Comparison of ENCODE assay signal across 8 cellular contexts in the genomic region with DNA sequence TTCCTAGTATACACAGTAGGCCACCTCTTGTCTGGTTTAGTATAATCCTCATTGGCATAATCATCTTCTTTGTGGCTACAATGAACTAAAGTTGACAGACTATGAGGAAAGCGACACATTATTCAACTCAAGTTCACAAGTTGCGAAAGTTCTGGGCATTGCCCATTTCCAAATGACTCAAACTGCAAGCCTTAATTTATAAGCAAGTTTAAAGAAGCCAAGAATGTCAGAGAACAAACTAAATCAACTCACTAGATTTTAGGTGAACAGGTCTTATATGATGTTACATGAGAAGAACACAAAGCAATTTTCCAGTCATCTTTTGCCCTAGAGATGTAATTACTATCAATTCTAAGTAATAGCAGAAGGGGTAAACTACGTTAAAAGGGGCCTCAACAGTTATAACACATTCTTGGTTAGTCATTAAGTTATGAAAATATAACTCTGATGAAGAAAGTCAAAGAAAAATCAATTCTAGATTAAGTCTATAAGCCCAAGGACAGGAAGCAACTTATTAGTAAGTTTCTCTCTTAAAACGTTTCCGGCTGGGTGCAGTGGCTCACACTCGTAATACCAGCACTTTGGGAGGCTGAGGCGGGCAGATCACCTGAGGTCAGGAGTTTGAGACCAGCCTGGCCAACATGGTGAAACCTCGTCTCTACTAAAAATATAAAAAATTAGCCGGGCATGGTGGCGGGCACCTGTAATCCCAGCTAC. TPM values are rescaled to one million over a fixed set of nuclear protein-coding genes. Genes with fewer than 3 reads are reported as not detected.
DNase-seq lines count a peak whose midpoint lies in the region; ATAC-seq and TF ChIP-seq lines count a peak whose summit lies in the region.

No MANE protein-coding gene starts in this region.

- peaks cover 2% of the 10 kb centered on the region for H3K9me3 Mint-ChIP-seq in activated T-cell treated with anti-CD3 and anti-CD28 coated beads, Interleukin-2, amount 50 U/mL, for 24 hours
- H3K9me3 Mint-ChIP-seq in naive B cell: no peaks in the 10 kb centered on the region
- no peaks in the 10 kb centered on the region for H3K9me3 Mint-ChIP-seq in endothelial cell (ENCODE audit: unreplicated experiment)

- H3K27ac Mint-ChIP-seq in activated T-cell treated with anti-CD3 and anti-CD28 coated beads, Interleukin-2, amount 50 U/mL, for 24 hours: peak overlapping the region; percentile 97
- H3K27ac Mint-ChIP-seq in naive B cell (peak overlapping the region in 4 of 6 donors; percentile 1 to 95 (median 37)), endothelial cell (ENCODE audit: unreplicated experiment) (no peak overlapping the region)

- peaks cover 90% of the 10 kb centered on the region for H3K4me1 Mint-ChIP-seq in activated T-cell treated with anti-CD3 and anti-CD28 coated beads, Interleukin-2, amount 50 U/mL, for 24 hours (ENCODE audit: low read depth)
- H3K4me1 Mint-ChIP-seq in naive B cell: peaks cover 58 to 94% (median 85%) of the 10 kb centered on the region in 3 donors
- peaks cover 9% of the 10 kb centered on the region for H3K4me1 Mint-ChIP-seq in endothelial cell (ENCODE audit: unreplicated experiment)

- DNase-seq in GM04503 (ENCODE audit: low read depth): peak; percentile 50
- DNase-seq in activated T-cell treated with anti-CD3 and anti-CD28 coated beads, Interleukin-2, amount 50 U/mL, for 24 hours: peak; percentile 58
- DNase-seq in naive B cell: no peak
- no peak for DNase-seq in NCI-H345 treated with DMSO at 0.1 percent for 48 hours (lab: John Stamatoyannopoulos, UW; ENCODE audit: unreplicated experiment)
- no peak for DNase-seq in NCI-H2227 (lab: John Stamatoyannopoulos, UW; ENCODE audit: unreplicated experiment)
- no peak for DNase-seq in left colon
- no peak for DNase-seq in endothelial cell (ENCODE audit: low spot score)

- H3K27me3 Mint-ChIP-seq in activated T-cell treated with anti-CD3 and anti-CD28 coated beads, Interleukin-2, amount 50 U/mL, for 24 hours: no peaks in the 10 kb centered on the region
- H3K27me3 Mint-ChIP-seq in naive B cell: no peaks in the 10 kb centered on the region
- peaks cover 3% of the 10 kb centered on the region for H3K27me3 Mint-ChIP-seq in endothelial cell (ENCODE audit: unreplicated experiment)

- H3K4me3 Mint-ChIP-seq in activated T-cell treated with anti-CD3 and anti-CD28 coated beads, Interleukin-2, amount 50 U/mL, for 24 hours: peak overlapping the region; percentile 45
- peak overlapping the region in 4 of 8 donors; percentile 3 to 70 (median 10) for H3K4me3 Mint-ChIP-seq in naive B cell
- no peak overlapping the region for H3K4me3 Mint-ChIP-seq in endothelial cell (ENCODE audit: unreplicated experiment)

- H3K36me3 Mint-ChIP-seq in activated T-cell treated with anti-CD3 and anti-CD28 coated beads, Interleukin-2, amount 50 U/mL, for 24 hours (ENCODE audit: low read depth): peaks cover 48% of the 10 kb centered on the region
- H3K36me3 Mint-ChIP-seq in naive B cell (peaks cover 0 to 6% of the 10 kb centered on the region in 2 donors), endothelial cell (ENCODE audit: low read depth, unreplicated experiment) (no peaks in the 10 kb centered on the region)

- peak; percentile 43 for ATAC-seq in HG02870 (IDR thresholded peaks at IDR 0.05; ENCODE audit: unreplicated experiment)
- no peak for ATAC-seq in naive B cell (ENCODE audit: low read depth in 2 of 2)
- ATAC-seq in left colon: no peak

- TF ChIP-seq CTCF in endothelial cell (IDR thresholded peaks at IDR 0.05; ENCODE audit: unreplicated experiment): no peak

- intact Hi-C loops in left colon (cut with DNase I, micrococcal nuclease): no loop called here

RNA-seq across cellular contexts. Expression of gene PICALM, which starts 21.5 kb away (rescaled TPM):
- 10 to 100 TPM; 13.3 to 20.2 (median 16.9) TPM for polyA plus RNA-seq in naive B cell (ENCODE audit: low read depth in 6 of 6)
- total RNA-seq in left colon: 100 to 1,000 TPM; 130 to 149 TPM
- total RNA-seq in endothelial cell (ENCODE audit: unreplicated experiment): 125 TPM

Comparison
In these comparisons a context has a peak if more than half of its experiments do, and no peak if none do; other contexts are left out.
1. DNase-seq: peak in GM04503 (single experiment) and activated T-cell treated with anti-CD3 and anti-CD28 coated beads, Interleukin-2, amount 50 U/mL, for 24 hours (single experiment); none in naive B cell (single experiment), NCI-H345 treated with DMSO at 0.1 percent for 48 hours (single experiment), NCI-H2227 (single experiment), left colon (0 of 2) and endothelial cell (single experiment).